8 cellular contexts compared by ENCODE assay signal in the genomic region with DNA sequence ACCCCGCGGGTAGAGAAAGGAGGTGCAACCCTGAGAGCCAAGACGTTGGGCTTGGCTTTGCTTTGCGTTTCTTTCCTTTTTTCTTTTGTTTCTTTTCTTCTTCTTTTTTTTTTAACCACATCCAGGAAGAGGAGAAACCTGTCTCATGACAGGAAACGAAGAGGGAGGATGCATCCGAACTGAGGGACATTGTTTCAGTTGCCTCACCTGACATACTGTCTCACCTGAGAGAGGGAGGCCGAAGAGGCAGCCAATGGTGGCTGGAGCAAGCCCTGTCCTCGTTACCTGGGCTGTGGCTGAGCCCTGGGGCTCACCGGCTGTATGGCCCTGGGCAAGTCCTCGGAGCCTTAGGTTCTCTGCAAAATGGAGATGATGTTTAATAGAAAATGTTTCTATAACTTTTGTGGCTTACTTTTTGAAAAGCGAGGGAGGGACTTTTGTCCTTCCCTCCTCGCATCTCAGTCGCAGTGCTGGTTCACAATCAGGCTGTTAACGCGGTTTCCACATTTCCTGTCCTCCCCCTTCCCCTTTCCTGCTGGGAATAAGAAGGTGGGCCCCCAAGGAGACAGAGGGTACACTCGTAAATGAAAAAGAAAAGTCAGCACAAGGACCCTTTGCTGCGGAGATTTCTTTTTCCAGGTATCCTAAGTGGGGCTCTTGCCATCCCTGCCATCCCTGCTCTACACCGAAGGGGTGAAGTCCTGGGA. TPM values are rescaled to one million over a fixed set of nuclear protein-coding genes. Genes with fewer than 3 reads are reported as not detected.
DNase-seq lines count a peak whose midpoint lies in the region; ATAC-seq and TF ChIP-seq lines count a peak whose summit lies in the region.

No MANE protein-coding gene starts in this region.

- H3K4me3 Mint-ChIP-seq in activated CD4-positive, alpha-beta T cell treated with anti-CD3 and anti-CD28 coated beads, Interleukin-2, amount 10 ng/mL, durations not matched to agents 7 days and 5 days: peak overlapping the region; percentile 70

- TF ChIP-seq CTCF in fibroblast of pulmonary artery (IDR thresholded peaks at IDR 0.05; ENCODE audit: low read length, missing control alignments): no peak

- DNase-seq in Caki2 (ENCODE audit: low read depth) (peak; percentile 6), HT-29 (ENCODE audit: low spot score) (peak; percentile 40), fibroblast of pulmonary artery (ENCODE audit: low read depth) (no peak), skeletal muscle cell (ENCODE audit: low read depth) (no peak), GM03348 (ENCODE audit: low spot score) (no peak), NCI-H524 (lab: John Stamatoyannopoulos, UW) (no peak)
- peak; percentile 61 for DNase-seq in activated CD4-positive, alpha-beta T cell treated with anti-CD3 and anti-CD28 coated beads, Interleukin-2, amount 10 ng/mL, durations not matched to agents 7 days and 5 days

- H3K27ac Mint-ChIP-seq in activated CD4-positive, alpha-beta T cell treated with anti-CD3 and anti-CD28 coated beads, Interleukin-2, amount 10 ng/mL, durations not matched to agents 7 days and 5 days: peak overlapping the region; percentile 81

- H3K4me3 ChIP-seq in fibroblast of pulmonary artery (replicated peaks; ENCODE audit: low read depth, low read length) (peak overlapping the region; percentile 58), skeletal muscle cell (ENCODE audit: low read depth, low read length) (peak overlapping the region; percentile 62)

- peaks cover 16% of the 10 kb centered on the region for H3K27me3 Mint-ChIP-seq in activated CD4-positive, alpha-beta T cell treated with anti-CD3 and anti-CD28 coated beads, Interleukin-2, amount 10 ng/mL, durations not matched to agents 7 days and 5 days

- POLR2A ChIA-PET in activated CD4-positive, alpha-beta T cell treated with anti-CD3 and anti-CD28 coated beads, Interleukin-2, amount 10 ng/mL, durations not matched to agents 7 days and 5 days (lab: Charles Lee): no interaction called here

- no peaks in the 10 kb centered on the region for H3K9me3 Mint-ChIP-seq in activated CD4-positive, alpha-beta T cell treated with anti-CD3 and anti-CD28 coated beads, Interleukin-2, amount 10 ng/mL, durations not matched to agents 7 days and 5 days

- CTCF ChIA-PET in activated CD4-positive, alpha-beta T cell treated with anti-CD3 and anti-CD28 coated beads, Interleukin-2, amount 10 ng/mL, durations not matched to agents 7 days and 5 days (lab: Charles Lee): interaction anchor here (1.0 kb wide), 2 partner anchors 28 to 74 kb away, joined by 3 read pairs; no protein-coding TSS in a partner anchor

- ATAC-seq in GM21381 (IDR thresholded peaks at IDR 0.05; ENCODE audit: unreplicated experiment): peak; percentile 20

- H3K36me3 Mint-ChIP-seq in activated CD4-positive, alpha-beta T cell treated with anti-CD3 and anti-CD28 coated beads, Interleukin-2, amount 10 ng/mL, durations not matched to agents 7 days and 5 days (ENCODE audit: low read depth): no peaks in the 10 kb centered on the region

- peaks cover 23% of the 10 kb centered on the region for H3K4me1 Mint-ChIP-seq in activated CD4-positive, alpha-beta T cell treated with anti-CD3 and anti-CD28 coated beads, Interleukin-2, amount 10 ng/mL, durations not matched to agents 7 days and 5 days

- in situ Hi-C loops in Caki2 (cut with HindIII; ENCODE audit: low pct_unique_long_range_greater_than_20kb, low sequenced_read_pairs): no loop called here

RNA-seq across cellular contexts. Expression of a gene that starts 29.4 kb away (rescaled TPM):
- 1.5 and 6.6 TPM in 2 replicates for total RNA-seq in Caki2 (2014; rRNA removed; shearing (Covaris generic); ENCODE audit: low replicate concordance)
- 0.03 TPM in 2 replicates for total RNA-seq in HT-29 (2014; rRNA removed; shearing (Covaris generic))
- 1 to 10 TPM; 2.0 to 2.4 TPM for total RNA-seq in activated CD4-positive, alpha-beta T cell treated with anti-CD3 and anti-CD28 coated beads, Interleukin-2, amount 10 ng/mL, durations not matched to agents 7 days and 5 days

Comparison
In these comparisons a context has a peak if more than half of its experiments do, and no peak if none do; other contexts are left out.
1. DNase-seq: peak in Caki2 (single experiment), HT-29 (single experiment) and activated CD4-positive, alpha-beta T cell treated with anti-CD3 and anti-CD28 coated beads, Interleukin-2, amount 10 ng/mL, durations not matched to agents 7 days and 5 days (single experiment); none in fibroblast of pulmonary artery (single experiment), skeletal muscle cell (single experiment), GM03348 (single experiment) and NCI-H524 (0 of 2).